ENCODE assay signal across 28 cellular contexts in genomic region chr10:95602382-95602781, GRCh38.
"Had no signal": no experiment of that assay in that cellular context is flagged by ENCODE, and none has a peak within 500 bp of the region (broad histone marks: within the 10 kb centered on the region; RNA-seq: fewer than 3 reads in every experiment).

No MANE protein-coding gene starts in this region.

- H3K9me3 Mint-ChIP-seq: activated CD4-positive, alpha-beta memory T cell treated with anti-CD3 and anti-CD28 coated beads, Interleukin-2, amount 10 ng/mL, durations not matched to agents 7 days and 5 days; activated CD4-positive, alpha-beta T cell treated with anti-CD3 and anti-CD28 coated beads, Interleukin-2, amount 10 ng/mL, durations not matched to agents 7 days and 5 days; activated T-cell treated with anti-CD3 and anti-CD28 coated beads, Interleukin-2, amount 50 U/mL, for 4 hours; activated T-helper 17 cell treated with anti-CD3 and anti-CD28 coated beads, Interleukin-2, amount 50 U/mL, for 72 hours; central memory CD8-positive, alpha-beta T cell; dendritic cell treated with granulocyte-macrophage colony-stimulating factor and Interleukin-4, amounts not matched to agents 40 ng/mL and 50 ng/mL, for 4 days; endodermal cell; WTC11 had no signal

- H3K36me3 ChIP-seq: gastrocnemius medialis had no signal

- DNase-seq: activated CD4-positive, alpha-beta memory T cell treated with anti-CD3 and anti-CD28 coated beads, Interleukin-2, amount 10 ng/mL, durations not matched to agents 7 days and 5 days; activated CD4-positive, alpha-beta T cell treated with anti-CD3 and anti-CD28 coated beads for 1 hour; activated CD4-positive, alpha-beta T cell treated with anti-CD3 and anti-CD28 coated beads for 4 hours; activated CD4-positive, alpha-beta T cell treated with anti-CD3 and anti-CD28 coated beads, Interleukin-2, amount 10 ng/mL, durations not matched to agents 7 days and 5 days; activated CD4-positive, alpha-beta T cell treated with anti-CD3 and anti-CD28 coated beads, Interleukin-2, amount 50 U/mL, for 4 hours; activated CD8-positive, alpha-beta memory T cell treated with anti-CD3 and anti-CD28 coated beads, Interleukin-2, amount 50 U/mL, for 48 hours; activated effector memory CD4-positive, alpha-beta T cell treated with Interleukin-2 at 50 U/mL for 16 hours; activated gamma-delta T cell treated with Interleukin-2 at 50 U/mL for 16 hours; activated naive CD4-positive, alpha-beta T cell treated with anti-CD3 and anti-CD28 coated beads, Interleukin-2, amount 50 U/mL, for 16 hours; activated naive CD4-positive, alpha-beta T cell treated with Interleukin-2 at 50 U/mL for 16 hours; activated T-cell treated with anti-CD3 and anti-CD28 coated beads for 4 hours; activated T-cell treated with anti-CD3 and anti-CD28 coated beads, Interleukin-2, amount 50 U/mL, for 4 hours; amniotic stem cell; anterior cingulate cortex; brain microvascular endothelial cell; dorsolateral prefrontal cortex; effector memory CD4-positive, alpha-beta T cell; endodermal cell; foreskin keratinocyte; gastrocnemius medialis; T-helper 2 cell had no signal

- H3K27ac Mint-ChIP-seq: activated CD4-positive, alpha-beta memory T cell treated with anti-CD3 and anti-CD28 coated beads, Interleukin-2, amount 10 ng/mL, durations not matched to agents 7 days and 5 days; activated CD4-positive, alpha-beta T cell treated with anti-CD3 and anti-CD28 coated beads, Interleukin-2, amount 10 ng/mL, durations not matched to agents 7 days and 5 days; activated naive CD8-positive, alpha-beta T cell; dendritic cell treated with granulocyte-macrophage colony-stimulating factor and Interleukin-4, amounts not matched to agents 40 ng/mL and 50 ng/mL, for 4 days; endodermal cell; WTC11 had no signal

- H3K4me1 Mint-ChIP-seq: activated CD4-positive, alpha-beta memory T cell treated with anti-CD3 and anti-CD28 coated beads, Interleukin-2, amount 10 ng/mL, durations not matched to agents 7 days and 5 days; activated CD4-positive, alpha-beta T cell treated with anti-CD3 and anti-CD28 coated beads, Interleukin-2, amount 10 ng/mL, durations not matched to agents 7 days and 5 days; activated T-helper 17 cell treated with anti-CD3 and anti-CD28 coated beads, Interleukin-2, amount 50 U/mL, for 72 hours; central memory CD8-positive, alpha-beta T cell had no signal

- H3K4me3 ChIP-seq: coronary artery, dorsolateral prefrontal cortex, gastrocnemius medialis had no signal

- H3K9me3 ChIP-seq: gastrocnemius medialis had no signal

- H3K4me3 Mint-ChIP-seq: activated CD4-positive, alpha-beta memory T cell treated with anti-CD3 and anti-CD28 coated beads, Interleukin-2, amount 10 ng/mL, durations not matched to agents 7 days and 5 days; activated CD4-positive, alpha-beta T cell treated with anti-CD3 and anti-CD28 coated beads, Interleukin-2, amount 10 ng/mL, durations not matched to agents 7 days and 5 days; activated naive CD8-positive, alpha-beta T cell; activated T-cell treated with anti-CD3 and anti-CD28 coated beads, Interleukin-2, amount 50 U/mL, for 4 hours; activated T-helper 17 cell treated with anti-CD3 and anti-CD28 coated beads, Interleukin-2, amount 50 U/mL, for 72 hours; central memory CD8-positive, alpha-beta T cell; dendritic cell treated with granulocyte-macrophage colony-stimulating factor and Interleukin-4, amounts not matched to agents 40 ng/mL and 50 ng/mL, for 4 days; endodermal cell; WTC11 had no signal

- H3K27me3 ChIP-seq: brain microvascular endothelial cell, foreskin keratinocyte, gastrocnemius medialis had no signal

- ATAC-seq: activated T-cell treated with anti-CD3 and anti-CD28 coated beads, Interleukin-2, amount 50 U/mL, for 4 hours; activated T-helper 17 cell treated with anti-CD3 and anti-CD28 coated beads, Interleukin-2, amount 50 U/mL, for 72 hours; esophagus mucosa; foreskin keratinocyte; gastrocnemius medialis; WTC11 had no signal

- H3K27ac ChIP-seq: brain microvascular endothelial cell, dorsolateral prefrontal cortex, foreskin keratinocyte, gastrocnemius medialis had no signal

- H3K27me3 Mint-ChIP-seq: activated CD4-positive, alpha-beta memory T cell treated with anti-CD3 and anti-CD28 coated beads, Interleukin-2, amount 10 ng/mL, durations not matched to agents 7 days and 5 days; activated naive CD8-positive, alpha-beta T cell; activated T-helper 17 cell treated with anti-CD3 and anti-CD28 coated beads, Interleukin-2, amount 50 U/mL, for 72 hours; dendritic cell treated with granulocyte-macrophage colony-stimulating factor and Interleukin-4, amounts not matched to agents 40 ng/mL and 50 ng/mL, for 4 days had no signal

- H3K4me1 ChIP-seq: foreskin keratinocyte had no signal
